In genomic region chr16:21116148-21116693, GRCh38 we compare ENCODE assay signal across 12 cellular contexts. TPM values are rescaled to one million over a fixed set of nuclear protein-coding genes. Genes with fewer than 3 reads are reported as not detected.
DNase-seq lines count a peak whose midpoint lies in the region; ATAC-seq and TF ChIP-seq lines count a peak whose summit lies in the region.
"Had no signal": no experiment of that assay in that cellular context is flagged by ENCODE, and none has a peak within 500 bp of the region (broad histone marks: within the 10 kb centered on the region; RNA-seq: fewer than 3 reads in every experiment).

No MANE protein-coding gene starts in this region.

- H3K36me3 ChIP-seq in GM23248 (ENCODE audit: low read depth): no peaks in the 10 kb centered on the region
- H3K36me3 ChIP-seq in left ventricle myocardium inferior: no peaks in the 10 kb centered on the region
- no peaks in the 10 kb centered on the region for H3K36me3 ChIP-seq in WERI-Rb-1
- H3K36me3 ChIP-seq in MG63: no peaks in the 10 kb centered on the region
- H3K36me3 ChIP-seq: stomach had no signal

- no peaks in the 10 kb centered on the region for H3F3A ChIP-seq in GM23248 (ENCODE audit: insufficient read depth)

- peaks cover 3% of the 10 kb centered on the region for H3K36me3 Mint-ChIP-seq in T-helper 2 cell treated with Interferon-gamma antibody and Interleukin-4, amounts not matched to agents 5 μg/mL and 100 μg/mL, for 36 hours (ENCODE audit: low read depth)

- TF ChIP-seq CTCF in left ventricle myocardium inferior (IDR thresholded peaks at IDR 0.05; ENCODE audit: borderline replicate concordance) (no peak), WERI-Rb-1 (IDR thresholded peaks at IDR 0.05; ENCODE audit: low read depth, low read length) (no peak)

- WGBS in GM23248 (ENCODE audit: low coverage in 1 of 2, low lambda C conversion rate in 2 of 2, missing lambda C conversion rate in 2 of 2), 2 experiments: 25 to 26% methylated on average over 13 of the region's 13 CpGs

- no peaks in the 10 kb centered on the region for H3K9me3 ChIP-seq in GM23248 (ENCODE audit: low read depth)
- H3K9me3 ChIP-seq in left ventricle myocardium inferior (replicated peaks): no peaks in the 10 kb centered on the region
- no peaks in the 10 kb centered on the region for H3K9me3 ChIP-seq in WERI-Rb-1 (ENCODE audit: severe bottlenecking)
- no peaks in the 10 kb centered on the region for H3K9me3 ChIP-seq in MG63
- H3K9me3 ChIP-seq: stomach had no signal

- H3K27ac ChIP-seq in GM23248 (no peak overlapping the region), left ventricle myocardium inferior (replicated peaks) (no peak overlapping the region), WERI-Rb-1 (no peak overlapping the region)
- H3K27ac ChIP-seq: epithelial cell of prostate, parathyroid adenoma, stomach had no signal

- H3K4me3 ChIP-seq in GM23248 (peak overlapping the region; percentile 14; the same call in 1 of the 2 replicates), left ventricle myocardium inferior (peak overlapping the region; percentile 50), WERI-Rb-1 (ENCODE audit: low read depth, low read length) (no peak overlapping the region), MG63 (no peak overlapping the region)
- H3K4me3 ChIP-seq: stomach had no signal

- no peaks in the 10 kb centered on the region for H3K79me2 ChIP-seq in GM23248 (ENCODE audit: insufficient read depth)
- H3K79me2 ChIP-seq: parathyroid adenoma had no signal

- no peaks in the 10 kb centered on the region for H3K9me2 ChIP-seq in GM23248 (ENCODE audit: insufficient read depth)

- H3K27me3 Mint-ChIP-seq in T-helper 2 cell treated with Interferon-gamma antibody and Interleukin-4, amounts not matched to agents 5 μg/mL and 100 μg/mL, for 36 hours (ENCODE audit: low read depth): no peaks in the 10 kb centered on the region

- H3K4me2 ChIP-seq in GM23248 (ENCODE audit: unreplicated experiment): no peak overlapping the region

- H3K4me1 ChIP-seq in GM23248 (ENCODE audit: insufficient read depth) (no peaks in the 10 kb centered on the region), left ventricle myocardium inferior (no peaks in the 10 kb centered on the region)
- H3K4me1 ChIP-seq: parathyroid adenoma, stomach had no signal

- peaks cover 2% of the 10 kb centered on the region for H3K4me1 Mint-ChIP-seq in T-helper 2 cell treated with Interferon-gamma antibody and Interleukin-4, amounts not matched to agents 5 μg/mL and 100 μg/mL, for 36 hours (ENCODE audit: low read depth)

- peak overlapping the region; percentile 66 for H3K4me3 Mint-ChIP-seq in T-helper 2 cell treated with Interferon-gamma antibody and Interleukin-4, amounts not matched to agents 5 μg/mL and 100 μg/mL, for 36 hours

- DNase-seq in AML-193 (lab: John Stamatoyannopoulos, UW): peak; percentile 37 to 51
- peak; percentile 2 for DNase-seq in GM23248
- no peak for DNase-seq in T-helper 2 cell treated with Interferon-gamma antibody and Interleukin-4, amounts not matched to agents 5 μg/mL and 100 μg/mL, for 36 hours (ENCODE audit: low spot score)
- DNase-seq in left ventricle myocardium inferior: no peak
- DNase-seq in WERI-Rb-1: no peak
- no peak for DNase-seq in NCI-H2029 treated with DMSO at 0.1 percent for 48 hours (lab: John Stamatoyannopoulos, UW)
- no peak for DNase-seq in MG63
- DNase-seq: NCI-H1930, stomach had no signal

- intact Hi-C loops in left ventricle myocardium inferior (cut with micrococcal nuclease): no loop called here

- H3K27me3 ChIP-seq in GM23248 (replicated peaks; ENCODE audit: insufficient read depth): no peaks in the 10 kb centered on the region
- no peaks in the 10 kb centered on the region for H3K27me3 ChIP-seq in left ventricle myocardium inferior (ENCODE audit: low read depth)
- H3K27me3 ChIP-seq in WERI-Rb-1 (ENCODE audit: insufficient read depth, low read depth, severe bottlenecking): no peaks in the 10 kb centered on the region
- no peaks in the 10 kb centered on the region for H3K27me3 ChIP-seq in MG63
- H3K27me3 ChIP-seq: stomach had no signal

- H3K9ac ChIP-seq in GM23248: no peak overlapping the region
- H3K9ac ChIP-seq: parathyroid adenoma had no signal

- no peak for ATAC-seq in GM19455 (IDR thresholded peaks at IDR 0.05; ENCODE audit: unreplicated experiment)

- H4K20me1 ChIP-seq in GM23248 (ENCODE audit: insufficient read depth): no peaks in the 10 kb centered on the region

- peaks cover 12% of the 10 kb centered on the region for H3K9me3 Mint-ChIP-seq in T-helper 2 cell treated with Interferon-gamma antibody and Interleukin-4, amounts not matched to agents 5 μg/mL and 100 μg/mL, for 36 hours

- H2AFZ ChIP-seq in GM23248: peak overlapping the region; percentile 59
- H2AFZ ChIP-seq: parathyroid adenoma had no signal

- H3K27ac Mint-ChIP-seq in T-helper 2 cell treated with Interferon-gamma antibody and Interleukin-4, amounts not matched to agents 5 μg/mL and 100 μg/mL, for 36 hours: peak overlapping the region; percentile 32

- in situ Hi-C loops in GM23248 (cut with MboI): no loop called here

RNA-seq across cellular contexts. Expression of gene DNAH3, which starts 34.4 kb away (rescaled TPM):
- not detected in 2 replicates for total RNA-seq in GM23248 (2014; rRNA removed; shearing (Covaris generic))
- not detected in 2 replicates for polyA plus RNA-seq in GM23248 (2016; fragmentation: Nextera tagmentation; extraction: Ambion mirVana)
- total RNA-seq in left ventricle myocardium inferior: 1.8 TPM
- total RNA-seq in MG63 (2014; rRNA removed; shearing (Covaris generic); ENCODE audit: low replicate concordance): not detected in 2 replicates

RNA-seq across cellular contexts. Expression of gene LDAF1, which starts 42.3 kb away (rescaled TPM):
- total RNA-seq in GM23248 (2014; rRNA removed; shearing (Covaris generic)): 30.4 and 67.8 TPM in 2 replicates
- polyA plus RNA-seq in GM23248 (2016; fragmentation: Nextera tagmentation; extraction: Ambion mirVana): 33.2 and 34.5 TPM in 2 replicates
- 133 TPM for total RNA-seq in left ventricle myocardium inferior
- total RNA-seq in MG63 (2014; rRNA removed; shearing (Covaris generic); ENCODE audit: low replicate concordance): 24.3 and 40.6 TPM in 2 replicates

Comparison
In these comparisons a context has a peak if more than half of its experiments do, and no peak if none do; other contexts are left out.
1. DNase-seq: peak in AML-193 (2 of 2) and GM23248 (single experiment); none in T-helper 2 cell treated with Interferon-gamma antibody and Interleukin-4, amounts not matched to agents 5 μg/mL and 100 μg/mL, for 36 hours (single experiment), left ventricle myocardium inferior (single experiment), WERI-Rb-1 (single experiment), NCI-H2029 treated with DMSO at 0.1 percent for 48 hours (single experiment) and MG63 (single experiment).
2. H3K4me3 ChIP-seq: peak in GM23248 (single experiment) and left ventricle myocardium inferior (single experiment); none in WERI-Rb-1 (single experiment) and MG63 (single experiment).